24 cellular contexts compared by ENCODE assay signal in the genomic region with DNA sequence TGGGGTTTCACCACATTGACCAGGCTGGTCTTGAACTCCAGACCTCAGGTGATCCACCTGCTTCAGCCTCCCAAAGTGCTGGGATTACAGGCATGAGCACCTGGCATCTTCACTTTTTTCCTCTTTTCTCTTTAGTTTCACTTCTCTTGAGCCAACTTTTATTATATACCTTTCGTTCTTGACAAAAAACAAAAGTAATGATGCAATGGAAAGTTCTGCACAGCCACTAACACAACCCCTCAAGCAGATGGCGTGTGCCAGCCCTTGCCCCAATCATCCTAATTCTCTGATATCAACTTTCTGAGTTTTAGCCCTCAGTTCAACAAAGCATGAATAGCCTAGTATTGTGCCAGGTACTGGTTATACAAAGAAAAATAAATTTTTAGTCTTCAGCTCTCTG.
DNase-seq lines count a peak whose midpoint lies in the region; ATAC-seq and TF ChIP-seq lines count a peak whose summit lies in the region.
"Had no signal": no experiment of that assay in that cellular context is flagged by ENCODE, and none has a peak within 500 bp of the region (broad histone marks: within the 10 kb centered on the region; RNA-seq: fewer than 3 reads in every experiment).

No MANE protein-coding gene starts in this region.

- no peaks in the 10 kb centered on the region for H4K20me1 ChIP-seq in OCI-LY3 (ENCODE audit: insufficient read depth, low read length)

- H3K4me2 ChIP-seq in OCI-LY3 (ENCODE audit: low read length): peak overlapping the region; percentile 9; the same call in 1 of the 2 replicates
- H3K4me2 ChIP-seq: KMS-11 had no signal

- no peaks in the 10 kb centered on the region for H3K4me1 Mint-ChIP-seq in activated CD4-positive, alpha-beta T cell treated with anti-CD3 and anti-CD28 coated beads, Interleukin-2, amount 10 ng/mL, durations not matched to agents 7 days and 5 days
- peaks cover 10 to 19% of the 10 kb centered on the region in 2 donors for H3K4me1 Mint-ChIP-seq in stimulated activated naive B cell treated with anti-CD40 and anti-IgM and Interleukin-4, amounts not matched to agents 10 μg/mL and 1 μg/mL and 100 μg/mL, for 72 hours

- no peak overlapping the region for H3K9ac ChIP-seq in OCI-LY3 (ENCODE audit: low read length)
- H3K9ac ChIP-seq in colonic mucosa (ENCODE audit: low read depth in 2 of 2, low read length in 2 of 2): no peak overlapping the region
- H3K9ac ChIP-seq: KMS-11 had no signal

- H3K27me3 ChIP-seq in OCI-LY3 (ENCODE audit: low read depth, low read length) (no peaks in the 10 kb centered on the region), colonic mucosa (no peaks in the 10 kb centered on the region)

- H3K27ac ChIP-seq in OCI-LY3 (ENCODE audit: low read length) (0 out of 2 replicates have a peak overlapping the region, but pooled peaks have one; percentile 19), colonic mucosa (no peak overlapping the region)
- H3K27ac ChIP-seq: 22Rv1, C4-2B, HL-60, KMS-11 had no signal

- no peaks in the 10 kb centered on the region for H3K27me3 Mint-ChIP-seq in activated CD4-positive, alpha-beta T cell treated with anti-CD3 and anti-CD28 coated beads, Interleukin-2, amount 10 ng/mL, durations not matched to agents 7 days and 5 days
- H3K27me3 Mint-ChIP-seq in stimulated activated naive B cell treated with anti-CD40 and anti-IgM and Interleukin-4, amounts not matched to agents 10 μg/mL and 1 μg/mL and 100 μg/mL, for 72 hours: no peaks in the 10 kb centered on the region
- H3K27me3 Mint-ChIP-seq: B cell, IgD-negative memory B cell had no signal

- no peak overlapping the region for H2AFZ ChIP-seq in OCI-LY3 (ENCODE audit: low read depth, low read length)

- H3K4me3 Mint-ChIP-seq in activated CD4-positive, alpha-beta T cell treated with anti-CD3 and anti-CD28 coated beads, Interleukin-2, amount 10 ng/mL, durations not matched to agents 7 days and 5 days: no peak overlapping the region
- peak overlapping the region in 1 of 2 donors; percentile 9 for H3K4me3 Mint-ChIP-seq in stimulated activated naive B cell treated with anti-CD40 and anti-IgM and Interleukin-4, amounts not matched to agents 10 μg/mL and 1 μg/mL and 100 μg/mL, for 72 hours
- H3K4me3 Mint-ChIP-seq: B cell; CD8-positive, alpha-beta T cell; IgD-negative memory B cell had no signal

- H3K9me3 ChIP-seq in OCI-LY3 (ENCODE audit: insufficient read depth, low read length) (no peaks in the 10 kb centered on the region), colonic mucosa (no peaks in the 10 kb centered on the region)
- H3K9me3 ChIP-seq: Caco-2 had no signal

- H3K36me3 Mint-ChIP-seq in activated CD4-positive, alpha-beta T cell treated with anti-CD3 and anti-CD28 coated beads, Interleukin-2, amount 10 ng/mL, durations not matched to agents 7 days and 5 days (ENCODE audit: low read depth): peaks cover 3% of the 10 kb centered on the region
- peaks cover 15 to 38% of the 10 kb centered on the region in 2 donors for H3K36me3 Mint-ChIP-seq in stimulated activated naive B cell treated with anti-CD40 and anti-IgM and Interleukin-4, amounts not matched to agents 10 μg/mL and 1 μg/mL and 100 μg/mL, for 72 hours

- H3K79me2 ChIP-seq in OCI-LY3 (ENCODE audit: low read length): no peaks in the 10 kb centered on the region

- POLR2A ChIA-PET in activated CD4-positive, alpha-beta T cell treated with anti-CD3 and anti-CD28 coated beads, Interleukin-2, amount 10 ng/mL, durations not matched to agents 7 days and 5 days (lab: Charles Lee): no interaction called here

- H3K4me1 ChIP-seq in OCI-LY3 (ENCODE audit: low read length) (peaks cover 14% of the 10 kb centered on the region), colonic mucosa (no peaks in the 10 kb centered on the region)
- H3K4me1 ChIP-seq: Caco-2 had no signal

- no peak for DNase-seq in activated CD4-positive, alpha-beta T cell treated with anti-CD3 and anti-CD28 coated beads, Interleukin-2, amount 10 ng/mL, durations not matched to agents 7 days and 5 days
- no peak for DNase-seq in activated CD4-positive, alpha-beta T cell treated with anti-CD3 and anti-CD28 coated beads, Interleukin-2, amount 50 U/mL, for 48 hours
- DNase-seq in germinal center (ENCODE audit: low spot score): peak; percentile 9
- DNase-seq in stimulated activated naive B cell treated with anti-CD40 and anti-IgM and Interleukin-4, amounts not matched to agents 10 μg/mL and 1 μg/mL and 100 μg/mL, for 72 hours: no peak
- DNase-seq in colonic mucosa: no peak
- DNase-seq: Caco-2; CD8-positive, alpha-beta T cell; HCEC 1CT; MM.1S; NCI-H1048; NCI-H1417; NCI-H1694; NCI-H2029 treated with DMSO at 0.1 percent for 48 hours; NCI-H2227 treated with DMSO at 0.1 percent for 48 hours; NCI-H526 treated with DMSO at 0.1 percent for 48 hours; SIG-M5 had no signal

- H3K27ac Mint-ChIP-seq in activated CD4-positive, alpha-beta T cell treated with anti-CD3 and anti-CD28 coated beads, Interleukin-2, amount 10 ng/mL, durations not matched to agents 7 days and 5 days: peak overlapping the region; percentile 16
- peak overlapping the region; percentile 86 for H3K27ac Mint-ChIP-seq in stimulated activated naive B cell treated with anti-CD40 and anti-IgM and Interleukin-4, amounts not matched to agents 10 μg/mL and 1 μg/mL and 100 μg/mL, for 72 hours
- H3K27ac Mint-ChIP-seq: B cell; CD8-positive, alpha-beta T cell; IgD-negative memory B cell had no signal

- intact Hi-C loops in colonic mucosa (cut with DNase I): no loop called here

- TF ChIP-seq CTCF in OCI-LY3 (IDR thresholded peaks at IDR 0.05; ENCODE audit: low read depth, low read length) (no peak), colonic mucosa (IDR thresholded peaks at IDR 0.05) (no peak)

- peak; percentile 53 to 55 for ATAC-seq in stimulated activated naive B cell treated with anti-CD40 and anti-IgM and Interleukin-4, amounts not matched to agents 10 μg/mL and 1 μg/mL and 100 μg/mL, for 72 hours (replicated peaks)
- no peak for ATAC-seq in HG03139 (IDR thresholded peaks at IDR 0.05; ENCODE audit: unreplicated experiment)
- ATAC-seq: CD8-positive, alpha-beta T cell had no signal

- CTCF ChIA-PET in activated CD4-positive, alpha-beta T cell treated with anti-CD3 and anti-CD28 coated beads, Interleukin-2, amount 10 ng/mL, durations not matched to agents 7 days and 5 days (lab: Charles Lee): no interaction called here

- H3K36me3 ChIP-seq in OCI-LY3 (replicated peaks; ENCODE audit: low read depth, low read length) (no peaks in the 10 kb centered on the region), colonic mucosa (no peaks in the 10 kb centered on the region)

- H3K4me3 ChIP-seq in OCI-LY3 (ENCODE audit: low read length) (no peak overlapping the region), colonic mucosa (no peak overlapping the region)

- H3K9me3 Mint-ChIP-seq in activated CD4-positive, alpha-beta T cell treated with anti-CD3 and anti-CD28 coated beads, Interleukin-2, amount 10 ng/mL, durations not matched to agents 7 days and 5 days: peaks cover 2% of the 10 kb centered on the region
- H3K9me3 Mint-ChIP-seq in stimulated activated naive B cell treated with anti-CD40 and anti-IgM and Interleukin-4, amounts not matched to agents 10 μg/mL and 1 μg/mL and 100 μg/mL, for 72 hours: peaks cover 3 to 4% of the 10 kb centered on the region in 2 donors
- H3K9me3 Mint-ChIP-seq: CD8-positive, alpha-beta T cell; IgD-negative memory B cell had no signal
